In genomic region chr20:13212750-13213149, GRCh38 we compare ENCODE assay signal across 15 cellular contexts. TPM values are rescaled to one million over a fixed set of nuclear protein-coding genes. Genes with fewer than 3 reads are reported as not detected.
DNase-seq lines count a peak whose midpoint lies in the region; ATAC-seq and TF ChIP-seq lines count a peak whose summit lies in the region.
"Had no signal": no experiment of that assay in that cellular context is flagged by ENCODE, and none has a peak within 500 bp of the region (broad histone marks: within the 10 kb centered on the region; RNA-seq: fewer than 3 reads in every experiment).

No MANE protein-coding gene starts in this region.

- TF ChIP-seq CTCF in mesothelial cell of epicardium (IDR thresholded peaks at IDR 0.05; ENCODE audit: unreplicated experiment) (no peak), neural progenitor cell (IDR thresholded peaks at IDR 0.05) (no peak)

- H3K9ac ChIP-seq in subcutaneous abdominal adipose tissue (ENCODE audit: low read length in 5 of 5) (no peak overlapping the region), neural progenitor cell (no peak overlapping the region)

- H3K79me2 ChIP-seq in neural progenitor cell (ENCODE audit: low read depth) = no peaks in the 10 kb centered on the region

- H3K4me1 Mint-ChIP-seq in mesothelial cell of epicardium (peaks cover 10% of the 10 kb centered on the region), neural progenitor cell (no peaks in the 10 kb centered on the region)
- H3K4me1 Mint-ChIP-seq: B cell had no signal

- no peak overlapping the region for H3K27ac Mint-ChIP-seq in activated naive CD4-positive, alpha-beta T cell treated with anti-CD3 and anti-CD28 coated beads, Interleukin-2, amount 50 U/mL, for 72 hours
- no peak overlapping the region for H3K27ac Mint-ChIP-seq in mesothelial cell of epicardium
- H3K27ac Mint-ChIP-seq in neural progenitor cell = no peak overlapping the region
- H3K27ac Mint-ChIP-seq: B cell, T-helper 17 cell had no signal

- H4K20me1 ChIP-seq in neural progenitor cell (ENCODE audit: low read depth) = peaks cover 14% of the 10 kb centered on the region

- no peak overlapping the region for H3K4me3 ChIP-seq in subcutaneous abdominal adipose tissue (ENCODE audit: low read depth in 1 of 5, low read length in 5 of 5)
- H3K4me3 ChIP-seq in neural progenitor cell = no peak overlapping the region
- H3K4me3 ChIP-seq: psoas muscle had no signal

- H3K9me3 Mint-ChIP-seq in activated naive CD4-positive, alpha-beta T cell treated with anti-CD3 and anti-CD28 coated beads, Interleukin-2, amount 50 U/mL, for 72 hours = no peaks in the 10 kb centered on the region
- H3K9me3 Mint-ChIP-seq in mesothelial cell of epicardium = peaks cover 4% of the 10 kb centered on the region
- H3K9me3 Mint-ChIP-seq in neural progenitor cell = no peaks in the 10 kb centered on the region

- no peaks in the 10 kb centered on the region for H3K4me1 ChIP-seq in subcutaneous abdominal adipose tissue (ENCODE audit: control insufficient read depth in 5 of 5, insufficient read depth in 5 of 5, low read length in 5 of 5)
- no peaks in the 10 kb centered on the region for H3K4me1 ChIP-seq in neural progenitor cell
- H3K4me1 ChIP-seq: psoas muscle had no signal

- H3F3A ChIP-seq in neural progenitor cell (ENCODE audit: low read depth) = no peaks in the 10 kb centered on the region

- peak in 1 of 2 donors; percentile 20 for DNase-seq in activated naive CD4-positive, alpha-beta T cell treated with anti-CD3 and anti-CD28 coated beads, Interleukin-2, amount 50 U/mL, for 72 hours (ENCODE audit: low spot score in 2 of 2)
- no peak for DNase-seq in activated naive CD4-positive, alpha-beta T cell (lab: John Stamatoyannopoulos, UW)
- DNase-seq in epidermal melanocyte (ENCODE audit: insufficient read length, low spot score) (peak; percentile 22), DMS53 (lab: John Stamatoyannopoulos, UW) (no peak), mesothelial cell of epicardium (ENCODE audit: low spot score in 2 of 2, unreplicated experiment in 2 of 2) (no peak), neural progenitor cell (ENCODE audit: low spot score) (no peak)
- DNase-seq: cortex of kidney, islet precursor cell, NCI-H1436 treated with DMSO at 0.1 percent for 48 hours, NCI-H510A treated with DMSO at 0.1 percent for 48 hours, psoas muscle, T-helper 17 cell had no signal

- peak; percentile 24 to 97 for ATAC-seq in activated naive CD4-positive, alpha-beta T cell treated with anti-CD3 and anti-CD28 coated beads, Interleukin-2, amount 50 U/mL, for 72 hours
- peak; percentile 83 for ATAC-seq in HG02870 (IDR thresholded peaks at IDR 0.05; ENCODE audit: unreplicated experiment)
- ATAC-seq: T-helper 17 cell had no signal

- H3K36me3 ChIP-seq in subcutaneous abdominal adipose tissue (ENCODE audit: control insufficient read depth in 5 of 5, insufficient read depth in 5 of 5, low read length in 5 of 5) = no peaks in the 10 kb centered on the region
- no peaks in the 10 kb centered on the region for H3K36me3 ChIP-seq in neural progenitor cell

- no peak overlapping the region for H3K4me2 ChIP-seq in neural progenitor cell

- H3K27ac ChIP-seq in subcutaneous abdominal adipose tissue (ENCODE audit: low read depth, low read length) (peak overlapping the region; percentile 18), neural progenitor cell (no peak overlapping the region)
- H3K27ac ChIP-seq: psoas muscle had no signal

- H3K27me3 ChIP-seq in subcutaneous abdominal adipose tissue (ENCODE audit: control insufficient read depth in 5 of 5, insufficient read depth in 4 of 5, low read length in 5 of 5) (peaks cover 0 to 4% (median 0%) of the 10 kb centered on the region in 5 donors), neural progenitor cell (peaks cover 60% of the 10 kb centered on the region)

- H3K4me3 Mint-ChIP-seq in mesothelial cell of epicardium = no peak overlapping the region
- H3K4me3 Mint-ChIP-seq in neural progenitor cell = no peak overlapping the region
- H3K4me3 Mint-ChIP-seq: B cell, T-helper 17 cell had no signal

- no peaks in the 10 kb centered on the region for H3K9me3 ChIP-seq in subcutaneous abdominal adipose tissue (ENCODE audit: control insufficient read depth in 5 of 5, low read length in 5 of 5)
- H3K9me3 ChIP-seq in neural progenitor cell (ENCODE audit: low read depth) = no peaks in the 10 kb centered on the region
- H3K9me3 ChIP-seq: psoas muscle had no signal

- no peak overlapping the region for H2AFZ ChIP-seq in neural progenitor cell (replicated peaks)

- peaks cover 0 to 2% of the 10 kb centered on the region in 2 donors for H3K36me3 Mint-ChIP-seq in activated naive CD4-positive, alpha-beta T cell treated with anti-CD3 and anti-CD28 coated beads, Interleukin-2, amount 50 U/mL, for 72 hours
- H3K36me3 Mint-ChIP-seq in mesothelial cell of epicardium (no peaks in the 10 kb centered on the region), neural progenitor cell (no peaks in the 10 kb centered on the region)

- H3K27me3 Mint-ChIP-seq in mesothelial cell of epicardium (ENCODE audit: low read depth) = peaks cover 40% of the 10 kb centered on the region
- H3K27me3 Mint-ChIP-seq in neural progenitor cell (ENCODE audit: insufficient read depth, low read depth) = peaks cover 8% of the 10 kb centered on the region

RNA-seq across cellular contexts. Expression of gene ISM1, which starts 8.3 kb away (rescaled TPM):
- under 1 TPM; 0.31 to 0.50 TPM for total RNA-seq in activated naive CD4-positive, alpha-beta T cell treated with anti-CD3 and anti-CD28 coated beads, Interleukin-2, amount 50 U/mL, for 72 hours
- total RNA-seq in mesothelial cell of epicardium (5.0 to 6.0 TPM (median 5.6 TPM) in 3 replicates), neural progenitor cell (ENCODE audit: low replicate concordance) (0.06 TPM in 1 of 2 replicates, not detected in the other)
- total RNA-seq: B cell had no signal
